ENCODE assay signal across 8 cellular contexts in the genomic region with DNA sequence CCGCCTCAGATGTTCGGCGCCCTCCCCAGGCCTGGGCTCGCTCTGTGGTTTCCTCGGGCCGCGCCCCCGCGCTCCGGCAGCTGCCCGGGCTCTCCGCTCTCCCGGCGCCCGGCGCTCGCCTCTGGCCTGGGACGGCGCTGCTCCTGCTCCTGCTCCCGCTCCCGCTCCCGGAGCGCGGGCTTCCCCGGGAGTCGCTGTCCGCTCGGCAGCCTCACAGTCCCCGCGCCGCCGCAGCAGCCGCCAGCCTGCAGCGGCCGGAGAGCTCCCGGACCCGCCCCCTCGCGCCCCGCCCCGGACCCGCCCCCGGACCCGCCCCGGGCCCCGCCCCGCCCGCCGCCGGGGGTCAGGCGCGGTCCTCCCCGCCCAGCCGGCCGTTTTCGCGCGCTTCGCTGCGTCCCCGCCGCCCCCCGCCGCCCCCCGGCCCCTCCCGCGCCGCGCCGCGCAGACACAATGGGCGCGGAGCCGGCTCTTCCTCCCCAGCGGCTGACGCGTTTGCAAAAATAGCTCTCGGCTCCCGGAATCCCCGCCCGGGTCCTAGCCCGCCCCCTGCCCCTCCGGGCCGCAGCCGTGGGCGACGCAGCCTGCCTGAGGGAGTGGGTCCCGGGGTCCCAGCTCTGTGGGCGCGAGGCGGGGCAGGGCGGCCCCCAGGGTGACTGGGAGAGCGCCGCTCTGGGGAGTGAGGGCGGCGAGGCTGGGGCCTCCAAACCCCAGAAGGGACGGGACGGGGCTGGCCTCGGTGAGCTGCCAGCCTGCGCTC. TPM values are rescaled to one million over a fixed set of nuclear protein-coding genes. Genes with fewer than 3 reads are reported as not detected.
A peak's percentile ranks its signal among the peaks of the same experiment; 100 is the strongest.
DNase-seq lines count a peak whose midpoint lies in the region; ATAC-seq and TF ChIP-seq lines count a peak whose summit lies in the region.

A gene with protein sequence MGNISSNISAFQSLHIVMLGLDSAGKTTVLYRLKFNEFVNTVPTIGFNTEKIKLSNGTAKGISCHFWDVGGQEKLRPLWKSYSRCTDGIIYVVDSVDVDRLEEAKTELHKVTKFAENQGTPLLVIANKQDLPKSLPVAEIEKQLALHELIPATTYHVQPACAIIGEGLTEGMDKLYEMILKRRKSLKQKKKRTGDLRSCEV (minus strand): TSS at position 247 of the 757 bp plus-strand sequence. CDS start 495 bp downstream, outside the sequence.

- peak within 1 kb of the TSS; percentile 53 for H3K27ac ChIP-seq in stomach smooth muscle (ENCODE audit: low read length)

- peak within 1 kb of the TSS; percentile 44 to 58 for H3K9ac ChIP-seq in stomach smooth muscle (ENCODE audit: low read length in 2 of 2)

- H3K9me3 Mint-ChIP-seq in mesothelial cell of epicardium = no peaks in the 10 kb centered on the region

- H3K27ac Mint-ChIP-seq in mesothelial cell of epicardium = peak within 1 kb of the TSS; percentile 91

- H3K4me3 ChIP-seq in stomach smooth muscle (ENCODE audit: low read length in 2 of 2) = peak within 1 kb of the TSS; percentile 72 to 90

- no peaks in the 10 kb centered on the region for H3K36me3 Mint-ChIP-seq in mesothelial cell of epicardium

- peak within 1 kb of the TSS; percentile 87 for H3K4me3 Mint-ChIP-seq in mesothelial cell of epicardium

- no peaks in the 10 kb centered on the region for H3K9me3 ChIP-seq in stomach smooth muscle (ENCODE audit: control insufficient read depth in 2 of 2, low read length in 2 of 2)

- no peak for TF ChIP-seq CTCF in mesothelial cell of epicardium (IDR thresholded peaks at IDR 0.05; ENCODE audit: unreplicated experiment)

- H3K36me3 ChIP-seq in stomach smooth muscle (ENCODE audit: control insufficient read depth in 2 of 2, insufficient read depth in 2 of 2, low read length in 2 of 2) = no peaks in the 10 kb centered on the region

- peaks cover 4% of the 10 kb centered on the region for H3K27me3 Mint-ChIP-seq in mesothelial cell of epicardium (ENCODE audit: low read depth)

- DNase-seq in A172 (ENCODE audit: low spot score) (peak; percentile 56), NCI-H526 treated with DMSO at 0.1 percent for 48 hours (lab: John Stamatoyannopoulos, UW) (peak; percentile 49), activated T-cell treated with anti-CD3 and anti-CD28 coated beads for 4 hours (peak; percentile 31), epidermal melanocyte (ENCODE audit: insufficient read length, low spot score) (peak; percentile 66), mesothelial cell of epicardium (ENCODE audit: low spot score in 2 of 2, unreplicated experiment in 2 of 2) (peak; percentile 58 to 73)

- peak; percentile 70 for ATAC-seq in GM18511 (IDR thresholded peaks at IDR 0.05; ENCODE audit: unreplicated experiment)
- ATAC-seq in HG03039 (IDR thresholded peaks at IDR 0.05; ENCODE audit: unreplicated experiment) = peak; percentile 54

- H3K27me3 ChIP-seq in stomach smooth muscle (ENCODE audit: control insufficient read depth in 1 of 2, insufficient read depth in 2 of 2, low read length in 2 of 2) = peaks cover 0 to 2% of the 10 kb centered on the region in 2 donors

- peaks cover 17% of the 10 kb centered on the region for H3K4me1 ChIP-seq in stomach smooth muscle (ENCODE audit: control insufficient read depth, insufficient read depth, low read length)

- peaks cover 33% of the 10 kb centered on the region for H3K4me1 Mint-ChIP-seq in mesothelial cell of epicardium

RNA-seq across cellular contexts. Expression of the gene that starts here (rescaled TPM):
- total RNA-seq in A172 (2014; rRNA removed; shearing (Covaris generic)) = 72.2 and 79.6 TPM in 2 replicates
- total RNA-seq in mesothelial cell of epicardium = 18.4 to 21.4 TPM (median 20.7 TPM) in 3 replicates

Comparison
In these comparisons a context has a peak if more than half of its experiments do, and no peak if none do; other contexts are left out.
1. Peak in every context shown above with its lines: DNase-seq, ATAC-seq, H3K4me3 ChIP-seq and H3K27ac ChIP-seq.